ENCODE assay signal across 8 cellular contexts in the genomic region with DNA sequence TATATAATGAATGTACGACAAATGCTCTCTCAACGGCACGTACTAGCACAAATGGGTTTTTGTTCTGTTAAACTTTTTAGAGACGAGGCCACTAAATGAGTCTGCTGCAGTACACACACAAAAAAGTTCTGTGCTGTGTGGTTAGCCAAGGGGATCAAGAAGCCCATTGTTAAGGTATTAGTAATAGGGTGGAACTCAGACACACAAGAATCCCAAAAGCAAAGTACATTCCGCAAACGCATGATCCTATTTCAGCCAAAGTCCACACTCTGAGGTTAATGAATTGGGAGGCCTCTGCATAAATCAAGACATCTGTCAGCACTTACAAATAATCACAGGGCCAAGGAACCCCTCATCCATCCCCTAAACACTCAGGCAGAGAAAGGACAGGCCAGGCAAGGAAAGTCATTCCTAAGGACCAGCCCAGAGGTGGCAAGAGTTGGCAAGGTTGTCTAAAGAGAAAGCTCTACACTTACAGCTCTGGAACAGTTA. TPM values are rescaled to one million over a fixed set of nuclear protein-coding genes. Genes with fewer than 3 reads are reported as not detected.
DNase-seq lines count a peak whose midpoint lies in the region; ATAC-seq and TF ChIP-seq lines count a peak whose summit lies in the region.

No MANE protein-coding gene starts in this region.

- intact Hi-C loops in sigmoid colon (cut with DNase I) = no loop called here

- peak; percentile 95 for ATAC-seq in foreskin keratinocyte
- no peak for ATAC-seq in GM21825 (IDR thresholded peaks at IDR 0.05; ENCODE audit: unreplicated experiment)
- ATAC-seq in stimulated activated naive CD8-positive, alpha-beta T cell treated with anti-CD3 and anti-CD28 coated beads, Interleukin-15, amount 100 ng/mL, for 72 hours = no peak

- H3K4me3 Mint-ChIP-seq in stimulated activated naive CD8-positive, alpha-beta T cell treated with anti-CD3 and anti-CD28 coated beads, Interleukin-15, amount 100 ng/mL, for 72 hours = no peak overlapping the region

- H3K4me1 ChIP-seq in foreskin keratinocyte = peaks cover 32% of the 10 kb centered on the region
- H3K4me1 ChIP-seq in sigmoid colon = peaks cover 0 to 25% (median 11%) of the 10 kb centered on the region in 4 donors

- H3K9me3 ChIP-seq in SK-N-MC (ENCODE audit: low read depth, low read length) = no peaks in the 10 kb centered on the region
- no peaks in the 10 kb centered on the region for H3K9me3 ChIP-seq in sigmoid colon

- H3K27me3 ChIP-seq in foreskin keratinocyte (no peaks in the 10 kb centered on the region), sigmoid colon (no peaks in the 10 kb centered on the region)

- no peak overlapping the region for H3K9ac ChIP-seq in SK-N-MC (ENCODE audit: insufficient read length)

- no peaks in the 10 kb centered on the region for H3K4me1 Mint-ChIP-seq in stimulated activated naive CD8-positive, alpha-beta T cell treated with anti-CD3 and anti-CD28 coated beads, Interleukin-15, amount 100 ng/mL, for 72 hours

- TF ChIP-seq POLR2A in sigmoid colon (IDR thresholded peaks at IDR 0.05) = no peak

- WGBS in sigmoid colon, 2 donors = 82 to 85% methylated on average over 6 of the region's 6 CpGs

- DNase-seq in G401 (ENCODE audit: low spot score) (peak; percentile 80), SK-N-MC (ENCODE audit: low read depth, low spot score) (no peak), foreskin keratinocyte (peak; percentile 94 to 97), sigmoid colon (no peak), NCI-H2227 (lab: John Stamatoyannopoulos, UW; ENCODE audit: unreplicated experiment) (no peak), midbrain (lab: John Stamatoyannopoulos, UW) (no peak)
- DNase-seq in stimulated activated naive CD8-positive, alpha-beta T cell treated with anti-CD3 and anti-CD28 coated beads, Interleukin-15, amount 100 ng/mL, for 72 hours = no peak

- in situ Hi-C loops in G401 (cut with HindIII; ENCODE audit: low sequenced_read_pairs) = no loop called here

- no peak for TF ChIP-seq EP300 in sigmoid colon (IDR thresholded peaks at IDR 0.05)

- no peak overlapping the region for H3K27ac Mint-ChIP-seq in stimulated activated naive CD8-positive, alpha-beta T cell treated with anti-CD3 and anti-CD28 coated beads, Interleukin-15, amount 100 ng/mL, for 72 hours

- no peaks in the 10 kb centered on the region for H3K9me3 Mint-ChIP-seq in stimulated activated naive CD8-positive, alpha-beta T cell treated with anti-CD3 and anti-CD28 coated beads, Interleukin-15, amount 100 ng/mL, for 72 hours

- H3K4me3 ChIP-seq in SK-N-MC (peak overlapping the region; percentile 33; the same call in 1 of the 2 replicates), sigmoid colon (no peak overlapping the region)

- no peak overlapping the region for H3K27ac ChIP-seq in SK-N-MC
- H3K27ac ChIP-seq in foreskin keratinocyte = peak overlapping the region; percentile 97
- peak overlapping the region; percentile 50 to 66 (median 66) for H3K27ac ChIP-seq in sigmoid colon

- no peak for TF ChIP-seq CTCF in foreskin keratinocyte (conservative IDR thresholded peaks at IDR 0.05)
- no peak for TF ChIP-seq CTCF in sigmoid colon (IDR thresholded peaks at IDR 0.05)

- H3K27me3 Mint-ChIP-seq in stimulated activated naive CD8-positive, alpha-beta T cell treated with anti-CD3 and anti-CD28 coated beads, Interleukin-15, amount 100 ng/mL, for 72 hours = peaks cover 5% of the 10 kb centered on the region

- H3K36me3 ChIP-seq in SK-N-MC (ENCODE audit: insufficient read depth, low read length) (no peaks in the 10 kb centered on the region), sigmoid colon (no peaks in the 10 kb centered on the region)

RNA-seq across cellular contexts. Expression of a gene that starts 12.1 kb away (rescaled TPM):
- total RNA-seq in G401 (2014; rRNA removed; shearing (Covaris generic)) = 75.8 and 83.3 TPM in 2 replicates
- 57.2 and 58.2 TPM in 2 replicates for total RNA-seq in foreskin keratinocyte
- 18.2 and 20.1 TPM in 2 replicates for polyA plus RNA-seq in foreskin keratinocyte
- total RNA-seq in sigmoid colon = 10 to 100 TPM in 3 of 4 donors, 1 to 10 TPM in 1; 7.8 to 77.7 (median 41.2) TPM
- polyA plus RNA-seq in sigmoid colon = 1 to 10 TPM; 2.3 to 8.5 (median 2.4) TPM

RNA-seq across cellular contexts. Expression of a gene that starts 12.6 kb away (rescaled TPM):
- 4.1 and 8.1 TPM in 2 replicates for total RNA-seq in G401 (2014; rRNA removed; shearing (Covaris generic))
- total RNA-seq in foreskin keratinocyte (7.9 and 9.4 TPM in 2 replicates), sigmoid colon (1 to 10 TPM in 1 of 4 donors, under 1 TPM in 3; under 0.01 to 1.3 (median 0.55) TPM)
- polyA plus RNA-seq in foreskin keratinocyte (1.4 and 1.5 TPM in 2 replicates), sigmoid colon (1 to 10 TPM in 1 of 3 donors, under 1 TPM in 1, not detected in 1; 0.23 to 1.3 TPM)

Comparison
In these comparisons a context has a peak if more than half of its experiments do, and no peak if none do; other contexts are left out.
1. DNase-seq: peak in G401 (single experiment) and foreskin keratinocyte (2 of 2); none in SK-N-MC (single experiment), sigmoid colon (single experiment), NCI-H2227 (single experiment), midbrain (single experiment) and stimulated activated naive CD8-positive, alpha-beta T cell treated with anti-CD3 and anti-CD28 coated beads, Interleukin-15, amount 100 ng/mL, for 72 hours (0 of 2).